Comparison of ENCODE assay signal across 8 cellular contexts in the genomic region with DNA sequence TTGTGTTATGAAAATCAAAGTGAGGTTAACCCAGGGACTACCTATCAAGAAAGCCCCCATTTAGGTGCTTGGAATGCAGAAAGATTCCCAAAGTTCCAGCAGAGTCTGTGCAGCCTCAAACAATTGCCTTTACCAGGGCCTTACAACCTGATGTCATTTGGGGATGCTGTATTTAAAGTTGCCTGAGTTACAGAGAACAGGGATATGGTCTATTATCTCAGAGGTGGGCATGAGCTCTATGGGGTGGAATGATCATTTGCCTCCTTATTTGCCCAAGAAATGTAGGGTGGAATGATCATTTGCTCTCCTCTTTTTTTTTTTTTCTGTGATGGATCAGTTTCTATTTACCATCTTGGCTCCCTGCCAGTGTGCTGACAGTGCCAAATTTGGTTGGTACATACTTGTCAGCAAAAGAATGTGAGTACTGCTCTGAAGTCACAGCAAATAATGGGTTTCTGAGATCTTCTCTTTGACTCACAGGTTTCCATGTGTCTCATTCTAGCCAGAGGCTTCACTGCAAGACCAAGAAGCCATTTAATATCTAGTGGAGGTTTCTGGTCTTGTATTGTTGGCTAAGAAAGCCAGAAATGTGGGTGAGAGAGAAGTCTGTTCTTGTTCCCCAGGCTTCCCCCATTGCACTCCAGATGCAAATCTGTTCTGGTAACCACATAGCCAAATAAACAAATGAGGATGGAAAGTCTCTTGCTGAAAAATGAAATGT. TPM values are rescaled to one million over a fixed set of nuclear protein-coding genes. Genes with fewer than 3 reads are reported as not detected.
DNase-seq lines count a peak whose midpoint lies in the region; ATAC-seq and TF ChIP-seq lines count a peak whose summit lies in the region.

No MANE protein-coding gene starts in this region.

- DNase-seq in GM10248 (ENCODE audit: extremely low spot score) (peak; percentile 65), HS-27A (ENCODE audit: low read depth) (peak; percentile 24), RPMI7951 (ENCODE audit: low read depth) (peak; percentile 80), foreskin keratinocyte (peak; percentile 95 to 96), retina (no peak), BE2C (no peak)

- H3K27ac ChIP-seq in foreskin keratinocyte (peak overlapping the region; percentile 80), stomach smooth muscle (ENCODE audit: low read length) (peak overlapping the region; percentile 49)

- no peak overlapping the region for H3K4me3 ChIP-seq in stomach smooth muscle (ENCODE audit: low read length in 2 of 2)
- H3K4me3 ChIP-seq in BE2C (ENCODE audit: low read depth, low read length): no peak overlapping the region

- CTCF ChIA-PET in GM10248 (lab: Yijun Ruan, JAX): interaction anchor here (0.9 to 1.7 kb wide), 6 partner anchors 9 to 74 kb away, joined by 3 to 5 read pairs (median 3); no protein-coding TSS in a partner anchor

- H3K9ac ChIP-seq in stomach smooth muscle (ENCODE audit: low read length in 2 of 2): no peak overlapping the region

- H3K36me3 ChIP-seq in stomach smooth muscle (ENCODE audit: control insufficient read depth in 2 of 2, insufficient read depth in 2 of 2, low read length in 2 of 2) (no peaks in the 10 kb centered on the region), BE2C (no peaks in the 10 kb centered on the region)

- H3K9me3 ChIP-seq in stomach smooth muscle (ENCODE audit: control insufficient read depth in 2 of 2, low read length in 2 of 2) (no peaks in the 10 kb centered on the region), BE2C (no peaks in the 10 kb centered on the region)

- no peaks in the 10 kb centered on the region for H3K27me3 ChIP-seq in foreskin keratinocyte
- no peaks in the 10 kb centered on the region for H3K27me3 ChIP-seq in stomach smooth muscle (ENCODE audit: control insufficient read depth in 1 of 2, insufficient read depth in 2 of 2, low read length in 2 of 2)
- no peaks in the 10 kb centered on the region for H3K27me3 ChIP-seq in BE2C

- POLR2A ChIA-PET in GM10248 (lab: Yijun Ruan, JAX): no interaction called here

- no peak for TF ChIP-seq CTCF in GM10248 (IDR thresholded peaks at IDR 0.05; ENCODE audit: control extremely low read depth, extremely low read depth, low read depth, missing control alignments)
- TF ChIP-seq CTCF in foreskin keratinocyte (conservative IDR thresholded peaks at IDR 0.05): no peak
- no peak for TF ChIP-seq CTCF in BE2C (IDR thresholded peaks at IDR 0.05; ENCODE audit: low read depth, low read length)

- ATAC-seq in GM21381 (IDR thresholded peaks at IDR 0.05; ENCODE audit: unreplicated experiment): peak; percentile 68
- peak; percentile 83 for ATAC-seq in foreskin keratinocyte

- peaks cover 18% of the 10 kb centered on the region for H3K4me1 ChIP-seq in foreskin keratinocyte
- peaks cover 11% of the 10 kb centered on the region for H3K4me1 ChIP-seq in stomach smooth muscle (ENCODE audit: control insufficient read depth, insufficient read depth, low read length)
- no peaks in the 10 kb centered on the region for H3K4me1 ChIP-seq in BE2C

RNA-seq across cellular contexts. Expression of gene ZNRF2, which starts 45.5 kb away (rescaled TPM):
- 15.1 and 18.8 TPM in 2 replicates for total RNA-seq in RPMI7951 (2014; rRNA removed; shearing (Covaris generic))
- 7.3 and 8.2 TPM in 2 replicates for total RNA-seq in foreskin keratinocyte
- 3.7 and 4.3 TPM in 2 replicates for polyA plus RNA-seq in foreskin keratinocyte
- 1.1 TPM for polyA plus RNA-seq in BE2C (2012; ENCODE audit: insufficient read depth, insufficient read length, low read depth)

Comparison
In these comparisons a context has a peak if more than half of its experiments do, and no peak if none do; other contexts are left out.
1. DNase-seq: peak in GM10248 (single experiment), HS-27A (single experiment), RPMI7951 (single experiment) and foreskin keratinocyte (2 of 2); none in retina (single experiment) and BE2C (single experiment).